In genomic region chr7:156895024-156895780, GRCh38 we compare ENCODE assay signal across 1 cellular context.
TF ChIP-seq lines count a peak whose summit lies in the region.

No MANE protein-coding gene starts in this region.

TF ChIP-seq in K562, 482 proteins besides CTCF, POLR2A, EP300 and RAD21 (continued from another document and continues in another):
- TF ChIP-seq HDAC8 (tag; IDR thresholded peaks at IDR 0.05) (no peak), MYC (IDR thresholded peaks at IDR 0.05; ENCODE audit: low read depth, low read length) (0 out of 2 replicates have a peak, but pooled peaks have one; percentile 10), MYC (CRISPR knock-in tag; IDR thresholded peaks at IDR 0.05; ENCODE audit: borderline replicate concordance, low read depth) (no peak), FOXK1 (CRISPR knock-in tag; IDR thresholded peaks at IDR 0.05; ENCODE audit: borderline replicate concordance) (no peak), MTF1 (CRISPR knock-in tag; IDR thresholded peaks at IDR 0.05; ENCODE audit: borderline replicate concordance) (no peak), ZNF695 (CRISPR knock-in tag; IDR thresholded peaks at IDR 0.05) (no peak), NFXL1 (CRISPR knock-in tag; IDR thresholded peaks at IDR 0.05) (no peak), ZNF431 (CRISPR knock-in tag; IDR thresholded peaks at IDR 0.05) (no peak), ZNF589 (CRISPR knock-in tag; IDR thresholded peaks at IDR 0.05; ENCODE audit: low read depth) (0 out of 2 replicates have a peak, but pooled peaks have one; percentile 74), ATF7 (IDR thresholded peaks at IDR 0.05) (peak; percentile 53; the same call in 1 of the 2 replicates), GTF2B (IDR thresholded peaks at IDR 0.05; ENCODE audit: extremely low read depth, insufficient read length) (no peak), ZNF217 (CRISPR knock-in tag; IDR thresholded peaks at IDR 0.05) (no peak), RNF2 (IDR thresholded peaks at IDR 0.05) (no peak), MEIS2 (IDR thresholded peaks at IDR 0.05; ENCODE audit: partially characterized antibody) (no peak), CEBPB (tag; IDR thresholded peaks at IDR 0.05) (peak; percentile 93), JUND (IDR thresholded peaks at IDR 0.05; ENCODE audit: borderline replicate concordance, low read depth, low read length) (peak; percentile 67), JUND (tag; IDR thresholded peaks at IDR 0.05; ENCODE audit: borderline replicate concordance, low read depth, low read length) (no peak; the same call in 2 of the 3 replicates), ATF3 (IDR thresholded peaks at IDR 0.05) (peak; percentile 96), ATF3 (CRISPR knock-in tag; conservative IDR thresholded peaks at IDR 0.05) (no peak), CEBPG (CRISPR knock-in tag; IDR thresholded peaks at IDR 0.05) (peak; percentile 82), CEBPG (tag; conservative IDR thresholded peaks at IDR 0.05 in 1 of 2, IDR thresholded peaks at IDR 0.05 in 1 of 2) (peak; percentile 86 to 94), COPS2 (conservative IDR thresholded peaks at IDR 0.05) (no peak), ZC3H4 (CRISPR knock-in tag; IDR thresholded peaks at IDR 0.05; ENCODE audit: borderline replicate concordance) (no peak), THAP7 (CRISPR knock-in tag; IDR thresholded peaks at IDR 0.05) (no peak), ZNF134 (CRISPR knock-in tag; conservative IDR thresholded peaks at IDR 0.05) (no peak), TAF9B (IDR thresholded peaks at IDR 0.05; ENCODE audit: partially characterized antibody) (no peak), ZNF140 (CRISPR knock-in tag; IDR thresholded peaks at IDR 0.05) (no peak), ZNF561 (CRISPR knock-in tag; conservative IDR thresholded peaks at IDR 0.05) (no peak), ZBTB40 (IDR thresholded peaks at IDR 0.05) (no peak), ZBTB40 (CRISPR knock-in tag; IDR thresholded peaks at IDR 0.05) (no peak), ZNF354B (CRISPR knock-in tag; IDR thresholded peaks at IDR 0.05) (no peak), LEF1 (IDR thresholded peaks at IDR 0.05) (no peak), ZNF274 (IDR thresholded peaks at IDR 0.05; ENCODE audit: borderline replicate concordance, low read depth, low read length) (no peak), PRPF4 (IDR thresholded peaks at IDR 0.05; ENCODE audit: insufficient read depth, low read depth, low read length, poor library complexity, severe bottlenecking) (no peak), ZHX1 (conservative IDR thresholded peaks at IDR 0.05; ENCODE audit: low read length) (no peak), TAL1 (IDR thresholded peaks at IDR 0.05) (no peak), ESRRA (IDR thresholded peaks at IDR 0.05; ENCODE audit: borderline replicate concordance, low read depth) (0 out of 2 replicates have a peak, but pooled peaks have one; percentile 18), MCM3 (IDR thresholded peaks at IDR 0.05) (no peak), CBX1 (IDR thresholded peaks at IDR 0.05; ENCODE audit: low read depth) (no peak), NFE2L1 (tag; IDR thresholded peaks at IDR 0.05; ENCODE audit: borderline replicate concordance, low read depth) (no peak), AFF4 (CRISPR knock-in tag; IDR thresholded peaks at IDR 0.05) (no peak), CBX2 (IDR thresholded peaks at IDR 0.05; ENCODE audit: insufficient read depth, low read length, poor library complexity, severe bottlenecking) (no peak), SAP30 (IDR thresholded peaks at IDR 0.05; ENCODE audit: borderline replicate concordance, insufficient read depth, low read depth, low read length, poor library complexity, severe bottlenecking) (no peak), RCOR1 (IDR thresholded peaks at IDR 0.05; ENCODE audit: borderline replicate concordance in 1 of 2, low read depth in 2 of 2, low read length in 2 of 2) (0 out of 4 replicates have a peak, but pooled peaks of 1 of the 2 experiments have one; percentile 6), FOXK2 (conservative IDR thresholded peaks at IDR 0.05 in 1 of 2, IDR thresholded peaks at IDR 0.05 in 1 of 2; ENCODE audit: low read depth in 2 of 2) (no peak), MED1 (CRISPR knock-in tag; IDR thresholded peaks at IDR 0.05; ENCODE audit: borderline replicate concordance) (no peak), ATF4 (CRISPR knock-in tag; IDR thresholded peaks at IDR 0.05) (peak; percentile 61; the same call in 1 of the 2 replicates), ESRRB (CRISPR knock-in tag; IDR thresholded peaks at IDR 0.05; ENCODE audit: borderline replicate concordance) (no peak), JUNB (CRISPR knock-in tag; conservative IDR thresholded peaks at IDR 0.05) (0 out of 2 replicates have a peak, but pooled peaks have one; percentile 6)
